ENCODE assay signal across 11 cellular contexts in the genomic region with DNA sequence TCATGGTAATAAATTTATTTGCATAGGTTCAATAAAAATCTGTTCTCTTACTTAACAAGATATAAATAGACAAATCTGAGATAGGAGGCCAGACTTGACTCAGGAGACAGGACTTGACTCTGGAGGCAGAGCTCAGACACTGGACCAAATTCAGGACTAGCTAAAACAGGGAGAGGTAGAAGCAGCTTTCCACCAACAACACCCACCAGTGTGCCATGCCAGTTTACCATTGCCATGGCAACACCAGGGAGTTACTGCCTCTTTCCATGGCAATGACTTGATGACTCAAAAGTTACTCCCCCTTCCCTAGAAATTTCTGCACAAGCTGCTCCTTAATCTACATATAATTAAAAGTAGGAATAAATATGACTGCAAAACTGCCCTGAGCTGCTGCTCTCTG.
A peak's percentile ranks its signal among the peaks of the same experiment; 100 is the strongest.
DNase-seq lines count a peak whose midpoint lies in the region; ATAC-seq and TF ChIP-seq lines count a peak whose summit lies in the region.
"Had no signal": no experiment of that assay in that cellular context is flagged by ENCODE, and none has a peak within 500 bp of the region (broad histone marks: within the 10 kb centered on the region; RNA-seq: fewer than 3 reads in every experiment).

No MANE protein-coding gene starts in this region.

- peak; percentile 41; the same call in 2 of the 3 replicates for ATAC-seq in RWPE2 (ENCODE audit: low read depth)
- ATAC-seq in GM21367 (IDR thresholded peaks at IDR 0.05; ENCODE audit: unreplicated experiment), result no peak

- no peaks in the 10 kb centered on the region for H4K20me1 ChIP-seq in GM23248 (ENCODE audit: insufficient read depth)

- H3K4me3 Mint-ChIP-seq in activated CD4-positive, alpha-beta memory T cell treated with anti-CD3 and anti-CD28 coated beads, Interleukin-2, amount 10 ng/mL, durations not matched to agents 7 days and 5 days, result no peak overlapping the region

- H3K4me1 ChIP-seq in GM23248 (ENCODE audit: insufficient read depth) (peaks cover 4% of the 10 kb centered on the region; the same call in 1 of the 2 replicates), RWPE2 (ENCODE audit: insufficient read depth, poor library complexity, severe bottlenecking) (peaks cover 12% of the 10 kb centered on the region)

- DNase-seq in GM23248 (peak; percentile 63), RWPE2 (ENCODE audit: low spot score) (no peak), fibroblast of gingiva (ENCODE audit: low read depth) (peak; percentile 8), putamen (ENCODE audit: low spot score) (peak; percentile 80), G401 (ENCODE audit: low spot score) (no peak), GM10266 (ENCODE audit: extremely low spot score) (no peak)
- DNase-seq in activated CD4-positive, alpha-beta memory T cell treated with anti-CD3 and anti-CD28 coated beads, Interleukin-2, amount 10 ng/mL, durations not matched to agents 7 days and 5 days, result no peak
- DNase-seq: esophagus squamous epithelium, NCI-H524 treated with DMSO at 0.1 percent for 48 hours, T-helper 2 cell had no signal

- no peaks in the 10 kb centered on the region for H3K27me3 ChIP-seq in GM23248 (replicated peaks; ENCODE audit: insufficient read depth)
- no peaks in the 10 kb centered on the region for H3K27me3 ChIP-seq in RWPE2 (ENCODE audit: insufficient read depth, poor library complexity, severe bottlenecking)
- H3K27me3 ChIP-seq: esophagus squamous epithelium had no signal

- no peak overlapping the region for H2AFZ ChIP-seq in GM23248

- no peaks in the 10 kb centered on the region for H3F3A ChIP-seq in GM23248 (ENCODE audit: insufficient read depth)

- H3K9me2 ChIP-seq in GM23248 (ENCODE audit: insufficient read depth), result no peaks in the 10 kb centered on the region

- H3K4me2 ChIP-seq in GM23248 (ENCODE audit: unreplicated experiment), result no peak overlapping the region

- no peak overlapping the region for H3K4me3 ChIP-seq in GM23248
- no peak overlapping the region for H3K4me3 ChIP-seq in RWPE2 (ENCODE audit: severe bottlenecking)
- H3K4me3 ChIP-seq: esophagus squamous epithelium had no signal

- in situ Hi-C loops in GM23248 (cut with MboI) (no loop called here), G401 (cut with HindIII; ENCODE audit: low sequenced_read_pairs) (no loop called here)

- H3K27me3 Mint-ChIP-seq in activated CD4-positive, alpha-beta memory T cell treated with anti-CD3 and anti-CD28 coated beads, Interleukin-2, amount 10 ng/mL, durations not matched to agents 7 days and 5 days, result no peaks in the 10 kb centered on the region

- H3K36me3 ChIP-seq in GM23248 (ENCODE audit: low read depth) (no peaks in the 10 kb centered on the region), RWPE2 (ENCODE audit: low read depth) (no peaks in the 10 kb centered on the region)
- H3K36me3 ChIP-seq: esophagus squamous epithelium had no signal

- H3K36me3 Mint-ChIP-seq in activated CD4-positive, alpha-beta memory T cell treated with anti-CD3 and anti-CD28 coated beads, Interleukin-2, amount 10 ng/mL, durations not matched to agents 7 days and 5 days (ENCODE audit: low read depth), result no peaks in the 10 kb centered on the region

- POLR2A ChIA-PET in activated CD4-positive, alpha-beta memory T cell treated with anti-CD3 and anti-CD28 coated beads, Interleukin-2, amount 10 ng/mL, durations not matched to agents 7 days and 5 days (lab: Charles Lee), result no interaction called here

- H3K79me2 ChIP-seq in GM23248 (ENCODE audit: insufficient read depth), result no peaks in the 10 kb centered on the region

- H3K27ac Mint-ChIP-seq in activated CD4-positive, alpha-beta memory T cell treated with anti-CD3 and anti-CD28 coated beads, Interleukin-2, amount 10 ng/mL, durations not matched to agents 7 days and 5 days, result no peak overlapping the region

- no peaks in the 10 kb centered on the region for H3K9me3 Mint-ChIP-seq in activated CD4-positive, alpha-beta memory T cell treated with anti-CD3 and anti-CD28 coated beads, Interleukin-2, amount 10 ng/mL, durations not matched to agents 7 days and 5 days

- CTCF ChIA-PET in activated CD4-positive, alpha-beta memory T cell treated with anti-CD3 and anti-CD28 coated beads, Interleukin-2, amount 10 ng/mL, durations not matched to agents 7 days and 5 days (lab: Charles Lee), result no interaction called here

- H3K9ac ChIP-seq in GM23248, result no peak overlapping the region

- no peak for TF ChIP-seq CTCF in RWPE2 (IDR thresholded peaks at IDR 0.05; ENCODE audit: poor library complexity, severe bottlenecking)
- no peak for TF ChIP-seq CTCF in GM10266 (IDR thresholded peaks at IDR 0.05; ENCODE audit: control insufficient read depth, insufficient read depth, low read depth, missing control alignments)

- H3K4me1 Mint-ChIP-seq in activated CD4-positive, alpha-beta memory T cell treated with anti-CD3 and anti-CD28 coated beads, Interleukin-2, amount 10 ng/mL, durations not matched to agents 7 days and 5 days, result no peaks in the 10 kb centered on the region

- H3K27ac ChIP-seq in GM23248 (no peak overlapping the region), RWPE2 (ENCODE audit: poor library complexity, severe bottlenecking) (no peak overlapping the region)
- H3K27ac ChIP-seq: esophagus squamous epithelium had no signal

- no peaks in the 10 kb centered on the region for H3K9me3 ChIP-seq in GM23248 (ENCODE audit: low read depth)
- H3K9me3 ChIP-seq in RWPE2 (ENCODE audit: severe bottlenecking), result no peaks in the 10 kb centered on the region
- H3K9me3 ChIP-seq: esophagus squamous epithelium had no signal

Comparison
In these comparisons a context has a peak if more than half of its experiments do, and no peak if none do; other contexts are left out.
1. DNase-seq: peak in GM23248 (single experiment), fibroblast of gingiva (single experiment) and putamen (single experiment); none in RWPE2 (single experiment), G401 (single experiment), activated CD4-positive, alpha-beta memory T cell treated with anti-CD3 and anti-CD28 coated beads, Interleukin-2, amount 10 ng/mL, durations not matched to agents 7 days and 5 days (single experiment) and GM10266 (single experiment).